ENCODE assay signal across 8 cellular contexts in the genomic region with DNA sequence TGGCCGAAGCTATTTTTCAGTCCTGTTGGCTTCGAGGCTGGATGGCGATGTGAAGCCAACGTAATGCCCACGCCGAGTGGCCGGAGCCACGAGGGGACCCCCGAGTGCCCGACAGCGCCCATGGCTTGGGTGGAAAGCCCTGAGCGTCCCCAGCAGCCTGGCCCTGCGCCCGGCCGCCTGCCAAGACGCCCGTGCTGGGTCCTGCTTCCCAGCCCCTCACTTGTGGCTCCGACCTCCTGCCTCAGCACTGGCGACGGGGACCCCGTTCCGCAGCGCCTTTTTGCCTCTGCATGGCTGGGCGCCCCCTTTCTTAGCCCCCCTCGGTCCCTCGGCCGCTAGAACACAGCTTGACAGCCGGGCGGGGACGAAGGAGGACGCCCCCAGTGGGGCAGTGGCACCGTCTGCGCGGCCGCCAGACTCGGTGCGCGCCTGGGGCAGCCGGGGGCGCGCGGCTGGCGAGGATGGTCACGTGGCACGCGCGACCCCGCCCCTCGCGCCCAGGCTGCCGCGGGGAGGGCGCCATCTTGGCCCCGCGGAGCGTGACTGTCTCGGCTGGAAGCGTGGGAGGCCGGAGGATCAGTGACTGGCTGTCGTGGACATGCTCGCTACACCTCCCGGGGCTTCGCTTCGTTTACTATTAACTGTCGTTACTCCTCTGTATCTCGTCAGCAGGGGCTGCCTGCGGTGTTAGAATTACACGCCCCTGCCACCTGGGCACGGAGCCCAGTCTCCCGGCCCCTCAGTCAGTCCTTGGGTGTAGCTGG. TPM values are rescaled to one million over a fixed set of nuclear protein-coding genes. Genes with fewer than 3 reads are reported as not detected.
DNase-seq lines count a peak whose midpoint lies in the region; ATAC-seq and TF ChIP-seq lines count a peak whose summit lies in the region.

No MANE protein-coding gene starts in this region.

- peak overlapping the region; percentile 92 for H3K4me3 ChIP-seq in fibroblast of the aortic adventitia (ENCODE audit: low read depth, low read length)

- ATAC-seq in GM19467 (IDR thresholded peaks at IDR 0.05; ENCODE audit: unreplicated experiment): peak; percentile 77

- H3K9me3 Mint-ChIP-seq in nephron progenitor cell: no peaks in the 10 kb centered on the region
- H3K9me3 Mint-ChIP-seq in stimulated activated naive CD8-positive, alpha-beta T cell treated with anti-CD3 and anti-CD28 coated beads, Interleukin-15, Interleukin-2, amounts not matched to agents 100 ng/mL and 50 ng/mL, for 24 hours: no peaks in the 10 kb centered on the region

- H3K27me3 Mint-ChIP-seq in nephron progenitor cell (ENCODE audit: low read depth, poor library complexity): peaks cover 42% of the 10 kb centered on the region
- peaks cover 28% of the 10 kb centered on the region for H3K27me3 Mint-ChIP-seq in stimulated activated naive CD8-positive, alpha-beta T cell treated with anti-CD3 and anti-CD28 coated beads, Interleukin-15, Interleukin-2, amounts not matched to agents 100 ng/mL and 50 ng/mL, for 24 hours

- DNase-seq in COLO668 (lab: John Stamatoyannopoulos, UW; ENCODE audit: unreplicated experiment) (peak; percentile 89), HK-2 (ENCODE audit: unreplicated experiment) (peak; percentile 87), fibroblast of the aortic adventitia (ENCODE audit: low read depth) (peak; percentile 72), nephron progenitor cell (peak; percentile 88)
- DNase-seq in activated T-helper 9 cell treated with anti-CD3 and anti-CD28 coated beads, Interleukin-2, amount 50 U/mL, for 16 hours (ENCODE audit: low read depth): peak; percentile 81

- H3K4me1 Mint-ChIP-seq in nephron progenitor cell: peaks cover 27% of the 10 kb centered on the region
- peaks cover 28% of the 10 kb centered on the region for H3K4me1 Mint-ChIP-seq in stimulated activated naive CD8-positive, alpha-beta T cell treated with anti-CD3 and anti-CD28 coated beads, Interleukin-15, Interleukin-2, amounts not matched to agents 100 ng/mL and 50 ng/mL, for 24 hours (ENCODE audit: low read depth)

- peak overlapping the region; percentile 52 for H3K27ac Mint-ChIP-seq in nephron progenitor cell
- H3K27ac Mint-ChIP-seq in stimulated activated naive CD8-positive, alpha-beta T cell treated with anti-CD3 and anti-CD28 coated beads, Interleukin-15, Interleukin-2, amounts not matched to agents 100 ng/mL and 50 ng/mL, for 24 hours: peak overlapping the region; percentile 72

- H3K36me3 Mint-ChIP-seq in nephron progenitor cell (ENCODE audit: low read depth): no peaks in the 10 kb centered on the region
- H3K36me3 Mint-ChIP-seq in stimulated activated naive CD8-positive, alpha-beta T cell treated with anti-CD3 and anti-CD28 coated beads, Interleukin-15, Interleukin-2, amounts not matched to agents 100 ng/mL and 50 ng/mL, for 24 hours (ENCODE audit: low read depth): no peaks in the 10 kb centered on the region

- peak overlapping the region; percentile 88 for H3K4me3 Mint-ChIP-seq in nephron progenitor cell
- peak overlapping the region; percentile 84 for H3K4me3 Mint-ChIP-seq in stimulated activated naive CD8-positive, alpha-beta T cell treated with anti-CD3 and anti-CD28 coated beads, Interleukin-15, Interleukin-2, amounts not matched to agents 100 ng/mL and 50 ng/mL, for 24 hours

- TF ChIP-seq CTCF in fibroblast of the aortic adventitia (IDR thresholded peaks at IDR 0.05; ENCODE audit: insufficient read depth, low read length): no peak
- no peak for TF ChIP-seq CTCF in nephron progenitor cell (IDR thresholded peaks at IDR 0.05)

TF ChIP-seq in PFSK-1, 5 proteins besides CTCF, POLR2A, EP300 and RAD21:
- TF ChIP-seq FOXP2 (optimal IDR thresholded peaks at IDR 0.05; ENCODE audit: borderline replicate concordance, extremely low read depth, extremely low read length, insufficient read depth) (peak; percentile 71), TAF1 (IDR thresholded peaks at IDR 0.05; ENCODE audit: borderline replicate concordance, insufficient read depth, low read length) (no peak), POLR2AphosphoS5 (IDR thresholded peaks at IDR 0.05; ENCODE audit: low read depth, low read length) (peak; percentile 64; the same call in 1 of the 2 replicates), SIN3A (IDR thresholded peaks at IDR 0.05; ENCODE audit: borderline replicate concordance, insufficient read depth, low read length) (0 out of 2 replicates have a peak, but pooled peaks have one; percentile 12)
- TF ChIP-seq, protein P1, sequence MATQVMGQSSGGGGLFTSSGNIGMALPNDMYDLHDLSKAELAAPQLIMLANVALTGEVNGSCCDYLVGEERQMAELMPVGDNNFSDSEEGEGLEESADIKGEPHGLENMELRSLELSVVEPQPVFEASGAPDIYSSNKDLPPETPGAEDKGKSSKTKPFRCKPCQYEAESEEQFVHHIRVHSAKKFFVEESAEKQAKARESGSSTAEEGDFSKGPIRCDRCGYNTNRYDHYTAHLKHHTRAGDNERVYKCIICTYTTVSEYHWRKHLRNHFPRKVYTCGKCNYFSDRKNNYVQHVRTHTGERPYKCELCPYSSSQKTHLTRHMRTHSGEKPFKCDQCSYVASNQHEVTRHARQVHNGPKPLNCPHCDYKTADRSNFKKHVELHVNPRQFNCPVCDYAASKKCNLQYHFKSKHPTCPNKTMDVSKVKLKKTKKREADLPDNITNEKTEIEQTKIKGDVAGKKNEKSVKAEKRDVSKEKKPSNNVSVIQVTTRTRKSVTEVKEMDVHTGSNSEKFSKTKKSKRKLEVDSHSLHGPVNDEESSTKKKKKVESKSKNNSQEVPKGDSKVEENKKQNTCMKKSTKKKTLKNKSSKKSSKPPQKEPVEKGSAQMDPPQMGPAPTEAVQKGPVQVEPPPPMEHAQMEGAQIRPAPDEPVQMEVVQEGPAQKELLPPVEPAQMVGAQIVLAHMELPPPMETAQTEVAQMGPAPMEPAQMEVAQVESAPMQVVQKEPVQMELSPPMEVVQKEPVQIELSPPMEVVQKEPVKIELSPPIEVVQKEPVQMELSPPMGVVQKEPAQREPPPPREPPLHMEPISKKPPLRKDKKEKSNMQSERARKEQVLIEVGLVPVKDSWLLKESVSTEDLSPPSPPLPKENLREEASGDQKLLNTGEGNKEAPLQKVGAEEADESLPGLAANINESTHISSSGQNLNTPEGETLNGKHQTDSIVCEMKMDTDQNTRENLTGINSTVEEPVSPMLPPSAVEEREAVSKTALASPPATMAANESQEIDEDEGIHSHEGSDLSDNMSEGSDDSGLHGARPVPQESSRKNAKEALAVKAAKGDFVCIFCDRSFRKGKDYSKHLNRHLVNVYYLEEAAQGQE (IDR thresholded peaks at IDR 0.05; ENCODE audit: insufficient read depth in 1 of 2, low read depth in 2 of 2, low read length in 2 of 2): no peak

RNA-seq across cellular contexts. Expression of a gene that starts 0.6 kb away (rescaled TPM):
- 5.6 TPM for polyA plus RNA-seq in PFSK-1 (2012; ENCODE audit: insufficient read length, low read depth)
- total RNA-seq in fibroblast of the aortic adventitia (ENCODE audit: low replicate concordance): 49.7 and 160 TPM in 2 replicates

RNA-seq across cellular contexts. Expression of a gene that starts 13.2 kb away (rescaled TPM):
- polyA plus RNA-seq in PFSK-1 (2012; ENCODE audit: insufficient read length, low read depth): 35.0 TPM
- total RNA-seq in fibroblast of the aortic adventitia (ENCODE audit: low replicate concordance): 46.5 and 61.1 TPM in 2 replicates

Comparison
In these comparisons a context has a peak if more than half of its experiments do, and no peak if none do; other contexts are left out.
1. Peak in every context shown above with its lines: DNase-seq, ATAC-seq and H3K4me3 ChIP-seq.